ENCODE assay signal across 11 cellular contexts in genomic region chr7:154060551-154060950, GRCh38. TPM values are rescaled to one million over a fixed set of nuclear protein-coding genes. Genes with fewer than 3 reads are reported as not detected.
DNase-seq lines count a peak whose midpoint lies in the region.
"Not testable (repeated sequence)": the region's sequence is repeated elsewhere in the genome, so short reads cannot be mapped to it uniquely, and the experiment has no call there.
"Had no signal": no experiment of that assay in that cellular context is flagged by ENCODE, and none has a peak within 500 bp of the region (broad histone marks: within the 10 kb centered on the region; RNA-seq: fewer than 3 reads in every experiment).

No MANE protein-coding gene starts in this region.

- intact Hi-C loops in posterior vena cava (cut with DNase I), result not testable (repeated sequence)

- peak; percentile 63 for DNase-seq in posterior vena cava (ENCODE audit: low spot score)

RNA-seq across cellular contexts. Expression of gene DPP6, which starts 8.4 kb away (rescaled TPM):
- total RNA-seq in posterior vena cava, result 1 to 10 TPM in 1 of 2 donors, under 1 TPM in 1; 0.10 to 1.2 TPM
- total RNA-seq: A172; A673; B cell; Caco-2; Calu3; CD4-positive, alpha-beta memory T cell; CD4-positive, alpha-beta T cell; CD4-positive, CD25-positive, alpha-beta regulatory T cell; CD8-positive, alpha-beta memory T cell; CD8-positive, alpha-beta T cell had no signal
